Comparison of ENCODE assay signal across 8 cellular contexts in genomic region chr1:203304391-203304918, GRCh38. TPM values are rescaled to one million over a fixed set of nuclear protein-coding genes. Genes with fewer than 3 reads are reported as not detected.
A peak's percentile ranks its signal among the peaks of the same experiment; 100 is the strongest.
DNase-seq lines count a peak whose midpoint lies in the region; ATAC-seq, FAIRE-seq and TF ChIP-seq lines count a peak whose summit lies in the region.

No MANE protein-coding gene starts in this region.

- ATAC-seq in activated CD4-positive, alpha-beta T cell treated with anti-CD3 and anti-CD28 coated beads for 36 hours = no peak
- ATAC-seq in activated CD8-positive, alpha-beta T cell treated with anti-CD3 and anti-CD28 coated beads for 36 hours = no peak
- ATAC-seq in HepG2 (no peak), HG03135 (IDR thresholded peaks at IDR 0.05; ENCODE audit: unreplicated experiment) (no peak), GM19035 (IDR thresholded peaks at IDR 0.05; ENCODE audit: unreplicated experiment) (no peak)

- no peaks in the 10 kb centered on the region for H3K9me3 Mint-ChIP-seq in activated CD4-positive, alpha-beta T cell treated with anti-CD3 and anti-CD28 coated beads for 36 hours (ENCODE audit: low read depth)
- H3K9me3 Mint-ChIP-seq in activated CD8-positive, alpha-beta T cell treated with anti-CD3 and anti-CD28 coated beads for 36 hours = no peaks in the 10 kb centered on the region

- H3K9ac ChIP-seq in HepG2 (ENCODE audit: insufficient read depth, low read depth, low read length) = peak overlapping the region; percentile 79

- POLR2A ChIA-PET in activated CD4-positive, alpha-beta T cell treated with anti-CD3 and anti-CD28 coated beads for 36 hours (lab: Charles Lee) = interaction anchor here (0.6 to 7.3 kb wide), 10 partner anchors 9 to 298 kb away, joined by 3 to 207 read pairs (median 7); partner anchors contain the start of gene TMEM183A
- POLR2A ChIA-PET in activated CD8-positive, alpha-beta T cell treated with anti-CD3 and anti-CD28 coated beads for 36 hours (lab: Charles Lee) = interaction anchor here (5.2 to 9.3 kb wide), 4 partner anchors 13 to 33 kb away, joined by 28 to 225 read pairs (median 159); no protein-coding TSS in a partner anchor
- POLR2A ChIA-PET in HepG2 (lab: Yijun Ruan, JAX) = interaction anchor here (0.6 to 6.3 kb wide), 9 partner anchors 9 to 1294 kb away, joined by 3 to 77 read pairs (median 5); partner anchors contain the start of gene ELF3

- no peak for TF ChIP-seq RAD21 in HepG2 (CRISPR knock-in tag; IDR thresholded peaks at IDR 0.05)

- CTCF ChIA-PET in activated CD4-positive, alpha-beta T cell treated with anti-CD3 and anti-CD28 coated beads for 36 hours (lab: Charles Lee) = interaction anchor here (1.0 to 3.4 kb wide), 4 partner anchors 14 to 32 kb away, joined by 3 to 33 read pairs (median 7); no protein-coding TSS in a partner anchor
- CTCF ChIA-PET in activated CD8-positive, alpha-beta T cell treated with anti-CD3 and anti-CD28 coated beads for 36 hours (lab: Charles Lee) = interaction anchor here (6.9 to 9.7 kb wide), 4 partner anchors 14 to 35 kb away, joined by 90 to 237 read pairs (median 126); no protein-coding TSS in a partner anchor
- CTCF ChIA-PET in HepG2 (lab: Yijun Ruan, JAX; ENCODE audit: low intra/inter-chr PET ratio, low total read pairs) = no interaction called here

- FAIRE-seq in HepG2 (lab: Jason Lieb, UNC) = no peak

- WGBS in HepG2 (ENCODE audit: low lambda C conversion rate) = 28% methylated on average over 9 of the region's 9 CpGs
- 77% methylated on average over 9 of the region's 9 CpGs for WGBS in suprapubic skin

- peak overlapping the region; percentile 97 for H3K4me2 ChIP-seq in HepG2 (ENCODE audit: low read depth, low read length)

- intact Hi-C loops in activated CD4-positive, alpha-beta T cell treated with anti-CD3 and anti-CD28 coated beads for 36 hours (cut with DNase I, micrococcal nuclease) = no loop called here
- intact Hi-C loops in activated CD8-positive, alpha-beta T cell treated with anti-CD3 and anti-CD28 coated beads for 36 hours (cut with micrococcal nuclease) = no loop called here
- intact Hi-C loops in HepG2 (cut with micrococcal nuclease; ENCODE audit: unreplicated experiment) = no loop called here

- peak overlapping the region; percentile 76 for H2AFZ ChIP-seq in HepG2 (ENCODE audit: low read length)

- peaks cover 49% of the 10 kb centered on the region for H3K4me1 Mint-ChIP-seq in activated CD4-positive, alpha-beta T cell treated with anti-CD3 and anti-CD28 coated beads for 36 hours
- peaks cover 50% of the 10 kb centered on the region for H3K4me1 Mint-ChIP-seq in activated CD8-positive, alpha-beta T cell treated with anti-CD3 and anti-CD28 coated beads for 36 hours (ENCODE audit: low read depth)

- TF ChIP-seq POLR2A in HepG2 (IDR thresholded peaks at IDR 0.05; ENCODE audit: insufficient read depth in 1 of 2, low read depth in 2 of 2, low read length in 2 of 2) (no peak), suprapubic skin (IDR thresholded peaks at IDR 0.05) (no peak)

- H3K4me3 ChIP-seq in HepG2 (replicated peaks in 1 of 3; ENCODE audit: insufficient read depth in 1 of 3, low read depth in 2 of 3, low read length in 3 of 3) (peak overlapping the region; percentile 53 to 87 (median 71)), suprapubic skin (peak overlapping the region; percentile 92), foreskin fibroblast (ENCODE audit: low read depth in 1 of 2, low read length in 2 of 2) (peak overlapping the region in 1 of 2 donors; percentile 41)

- no peaks in the 10 kb centered on the region for H3K9me3 ChIP-seq in HepG2 (ENCODE audit: low read length)
- H3K9me3 ChIP-seq in suprapubic skin = no peaks in the 10 kb centered on the region

- DNase-seq in activated CD4-positive, alpha-beta T cell treated with anti-CD3 and anti-CD28 coated beads for 36 hours = no peak
- DNase-seq in activated CD4-positive, alpha-beta T cell treated with anti-CD3 and anti-CD28 coated beads, Interleukin-2, amount 50 U/mL, for 4 hours = no peak
- DNase-seq in activated CD8-positive, alpha-beta T cell treated with anti-CD3 and anti-CD28 coated beads for 36 hours = no peak
- DNase-seq in HepG2 (ENCODE audit: low spot score) (no peak), suprapubic skin (ENCODE audit: low spot score in 2 of 2) (no peak), foreskin fibroblast (no peak)

- peaks cover 40% of the 10 kb centered on the region for H3K36me3 Mint-ChIP-seq in activated CD4-positive, alpha-beta T cell treated with anti-CD3 and anti-CD28 coated beads for 36 hours (ENCODE audit: low read depth)
- peaks cover 42% of the 10 kb centered on the region for H3K36me3 Mint-ChIP-seq in activated CD8-positive, alpha-beta T cell treated with anti-CD3 and anti-CD28 coated beads for 36 hours (ENCODE audit: low read depth)

- H3K27ac Mint-ChIP-seq in activated CD4-positive, alpha-beta T cell treated with anti-CD3 and anti-CD28 coated beads for 36 hours = peak overlapping the region; percentile 97
- peak overlapping the region; percentile 98 for H3K27ac Mint-ChIP-seq in activated CD8-positive, alpha-beta T cell treated with anti-CD3 and anti-CD28 coated beads for 36 hours

- H3K27me3 ChIP-seq in HepG2 (ENCODE audit: control insufficient read depth in 1 of 2, insufficient read depth in 2 of 2, low read length in 2 of 2) (peaks cover 0 to 23% of the 10 kb centered on the region in 2 experiments; a peak in 3 of 5 replicates), suprapubic skin (no peaks in the 10 kb centered on the region)

- no peaks in the 10 kb centered on the region for H4K20me1 ChIP-seq in HepG2 (ENCODE audit: insufficient read depth, low read length)

- no peak for TF ChIP-seq EP300 in HepG2 (IDR thresholded peaks at IDR 0.05; ENCODE audit: low read depth in 2 of 2, low read length in 2 of 2)
- TF ChIP-seq EP300 in HepG2 (CRISPR knock-in tag; IDR thresholded peaks at IDR 0.05; ENCODE audit: borderline replicate concordance) = no peak
- no peak for TF ChIP-seq EP300 in suprapubic skin (IDR thresholded peaks at IDR 0.05)

- in situ Hi-C loops in HepG2 (cut with HindIII; ENCODE audit: extremely low pct_ligation_motif_present, low pct_unique_long_range_greater_than_20kb) = no loop called here

- H3K27ac ChIP-seq in HepG2 (ENCODE audit: extremely low read length, insufficient read depth, low read length) (no peak overlapping the region), suprapubic skin (peak overlapping the region; percentile 98)

- H3K4me3 Mint-ChIP-seq in activated CD4-positive, alpha-beta T cell treated with anti-CD3 and anti-CD28 coated beads for 36 hours = peak overlapping the region; percentile 98
- H3K4me3 Mint-ChIP-seq in activated CD8-positive, alpha-beta T cell treated with anti-CD3 and anti-CD28 coated beads for 36 hours = peak overlapping the region; percentile 99

- H3K27me3 Mint-ChIP-seq in activated CD4-positive, alpha-beta T cell treated with anti-CD3 and anti-CD28 coated beads for 36 hours = no peaks in the 10 kb centered on the region
- H3K27me3 Mint-ChIP-seq in activated CD8-positive, alpha-beta T cell treated with anti-CD3 and anti-CD28 coated beads for 36 hours = no peaks in the 10 kb centered on the region

- BruUV-seq in HepG2 (replicated peaks; lab: Mats Ljungman, UMichigan) = no TSS peak

- TF ChIP-seq CTCF in activated CD8-positive, alpha-beta T cell treated with anti-CD3 and anti-CD28 coated beads for 36 hours (IDR thresholded peaks at IDR 0.05) = no peak
- TF ChIP-seq CTCF in HepG2 (CRISPR knock-in tag; IDR thresholded peaks at IDR 0.05) (no peak), suprapubic skin (IDR thresholded peaks at IDR 0.05) (no peak), foreskin fibroblast (IDR thresholded peaks at IDR 0.05; ENCODE audit: low read depth, low read length) (no peak)

- H3K4me1 ChIP-seq in HepG2 (ENCODE audit: insufficient read depth, low read length) = peaks cover 43% of the 10 kb centered on the region
- H3K4me1 ChIP-seq in suprapubic skin = peaks cover 75% of the 10 kb centered on the region

- H3K36me3 ChIP-seq in HepG2 (replicated peaks in 1 of 2; ENCODE audit: control insufficient read depth in 1 of 2, insufficient read depth in 2 of 2, low read length in 2 of 2) (peaks cover 0 to 3% of the 10 kb centered on the region in 2 experiments; a peak in 1 of 5 replicates), suprapubic skin (peaks cover 24% of the 10 kb centered on the region)

- H3K79me2 ChIP-seq in HepG2 (ENCODE audit: insufficient read depth, low read length) = peaks cover 13% of the 10 kb centered on the region

RNA-seq across cellular contexts. Expression of gene BTG2, which starts 0.9 kb away (rescaled TPM):
- total RNA-seq in activated CD4-positive, alpha-beta T cell treated with anti-CD3 and anti-CD28 coated beads for 36 hours = 100 to 1,000 TPM; 114 to 142 TPM
- total RNA-seq in activated CD8-positive, alpha-beta T cell treated with anti-CD3 and anti-CD28 coated beads for 36 hours = 100 to 1,000 TPM; 115 TPM
- total RNA-seq in HepG2 (2016; rRNA removed; fragmentation: Illumina TruSeq; extraction: Trizol) (18.3 and 18.7 TPM in 2 replicates), suprapubic skin (100 to 1,000 TPM; 160 to 319 (median 193) TPM)
- 2.8 and 3.5 TPM in 2 replicates for total RNA-seq in HepG2 (2016; cell fraction: cytosol; rRNA removed; fragmentation: Illumina TruSeq; extraction: Trizol; ENCODE audit: low read depth)
- total RNA-seq in HepG2 (2016; cell fraction: insoluble cytoplasmic fraction; rRNA removed; fragmentation: Illumina TruSeq; extraction: Trizol) = 15.4 and 19.8 TPM in 2 replicates
- total RNA-seq in HepG2 (2016; cell fraction: membrane; rRNA removed; fragmentation: Illumina TruSeq; extraction: Trizol) = 11.7 and 12.9 TPM in 2 replicates
- 11.8 and 13.3 TPM in 2 replicates for total RNA-seq in HepG2 (2016; cell fraction: nucleus; rRNA removed; fragmentation: Illumina TruSeq; extraction: Trizol)
- 13.6 and 16.7 TPM in 2 replicates for polyA plus RNA-seq in HepG2 (2011; rRNA removed)
- 11.2 and 13.0 TPM in 2 replicates for polyA plus RNA-seq in HepG2 (2011; cell fraction: cytosol; rRNA removed)
- polyA plus RNA-seq in HepG2 (2011; cell fraction: nucleus; rRNA removed) = 8.6 and 10.6 TPM in 2 replicates
- polyA plus RNA-seq in HepG2 (2012) = 4.4 and 7.3 TPM in 2 replicates
- 2.1 and 2.2 TPM in 2 replicates for polyA plus RNA-seq in HepG2 (2016; cell fraction: cytosol; fragmentation: Illumina TruSeq; extraction: Trizol; ENCODE audit: low read depth)
- 18.8 and 19.2 TPM in 2 replicates for polyA plus RNA-seq in HepG2 (2016; cell fraction: insoluble cytoplasmic fraction; fragmentation: Illumina TruSeq; extraction: Trizol; ENCODE audit: low read depth)
- 6.5 and 7.0 TPM in 2 replicates for polyA plus RNA-seq in HepG2 (2016; cell fraction: membrane; fragmentation: Illumina TruSeq; extraction: Trizol; ENCODE audit: low read depth)
- polyA plus RNA-seq in HepG2 (2016; cell fraction: nucleus; fragmentation: Illumina TruSeq; extraction: Trizol; ENCODE audit: insufficient read depth, low read depth) = 18.0 and 19.6 TPM in 2 replicates
- polyA minus RNA-seq in HepG2 (2011; rRNA and poly(A)+ RNA removed; ENCODE audit: low replicate concordance) = 9.6 and 12.5 TPM in 2 replicates
- 8.5 and 9.2 TPM in 2 replicates for polyA minus RNA-seq in HepG2 (2011; cell fraction: cytosol; rRNA and poly(A)+ RNA removed)
- 4.9 and 8.8 TPM in 2 replicates for polyA minus RNA-seq in HepG2 (2011; cell fraction: nucleus; rRNA and poly(A)+ RNA removed)

RNA-seq across cellular contexts. Expression of gene FMOD, which starts 46.5 kb away (rescaled TPM):
- total RNA-seq in activated CD4-positive, alpha-beta T cell treated with anti-CD3 and anti-CD28 coated beads for 36 hours = under 1 TPM; 0.87 to 0.98 TPM
- 1 to 10 TPM; 1.4 to 2.4 TPM for total RNA-seq in activated CD8-positive, alpha-beta T cell treated with anti-CD3 and anti-CD28 coated beads for 36 hours
- total RNA-seq in HepG2 (2016; rRNA removed; fragmentation: Illumina TruSeq; extraction: Trizol) (not detected in 2 replicates), suprapubic skin (10 to 100 TPM; 13.3 to 36.6 (median 22.9) TPM)
- total RNA-seq in HepG2 (2016; cell fraction: cytosol; rRNA removed; fragmentation: Illumina TruSeq; extraction: Trizol; ENCODE audit: low read depth) = not detected in 2 replicates
- total RNA-seq in HepG2 (2016; cell fraction: insoluble cytoplasmic fraction; rRNA removed; fragmentation: Illumina TruSeq; extraction: Trizol) = not detected in 2 replicates
- total RNA-seq in HepG2 (2016; cell fraction: membrane; rRNA removed; fragmentation: Illumina TruSeq; extraction: Trizol) = not detected in 2 replicates
- not detected in 2 replicates for total RNA-seq in HepG2 (2016; cell fraction: nucleus; rRNA removed; fragmentation: Illumina TruSeq; extraction: Trizol)
- polyA plus RNA-seq in HepG2 (2011; rRNA removed) = 0.04 and 0.08 TPM in 2 replicates
- 0.08 TPM in 2 replicates for polyA plus RNA-seq in HepG2 (2011; cell fraction: cytosol; rRNA removed)
- polyA plus RNA-seq in HepG2 (2011; cell fraction: nucleus; rRNA removed) = not detected in 2 replicates
- not detected in 2 replicates for polyA plus RNA-seq in HepG2 (2012)
- polyA plus RNA-seq in HepG2 (2016; cell fraction: cytosol; fragmentation: Illumina TruSeq; extraction: Trizol; ENCODE audit: low read depth) = not detected in 2 replicates
- polyA plus RNA-seq in HepG2 (2016; cell fraction: insoluble cytoplasmic fraction; fragmentation: Illumina TruSeq; extraction: Trizol; ENCODE audit: low read depth) = not detected in 2 replicates
- polyA plus RNA-seq in HepG2 (2016; cell fraction: membrane; fragmentation: Illumina TruSeq; extraction: Trizol; ENCODE audit: low read depth) = not detected in 2 replicates
- not detected in 2 replicates for polyA plus RNA-seq in HepG2 (2016; cell fraction: nucleus; fragmentation: Illumina TruSeq; extraction: Trizol; ENCODE audit: insufficient read depth, low read depth)
- polyA minus RNA-seq in HepG2 (2011; rRNA and poly(A)+ RNA removed; ENCODE audit: low replicate concordance) = not detected in 2 replicates
- not detected in 2 replicates for polyA minus RNA-seq in HepG2 (2011; cell fraction: cytosol; rRNA and poly(A)+ RNA removed)
- not detected in 2 replicates for polyA minus RNA-seq in HepG2 (2011; cell fraction: nucleus; rRNA and poly(A)+ RNA removed)

Comparison
In these comparisons a context has a peak if more than half of its experiments do, and no peak if none do; other contexts are left out.
1. RNA of gene FMOD, which starts 46.5 kb away (total RNA-seq): 13.3 to 36.6 TPM in suprapubic skin; 1.4 to 2.4 TPM in activated CD8-positive, alpha-beta T cell treated with anti-CD3 and anti-CD28 coated beads for 36 hours, 0.87 to 0.98 TPM in activated CD4-positive, alpha-beta T cell treated with anti-CD3 and anti-CD28 coated beads for 36 hours and not detected in HepG2; every median in the first group is over 4 times any median in the second.